In the genomic region with DNA sequence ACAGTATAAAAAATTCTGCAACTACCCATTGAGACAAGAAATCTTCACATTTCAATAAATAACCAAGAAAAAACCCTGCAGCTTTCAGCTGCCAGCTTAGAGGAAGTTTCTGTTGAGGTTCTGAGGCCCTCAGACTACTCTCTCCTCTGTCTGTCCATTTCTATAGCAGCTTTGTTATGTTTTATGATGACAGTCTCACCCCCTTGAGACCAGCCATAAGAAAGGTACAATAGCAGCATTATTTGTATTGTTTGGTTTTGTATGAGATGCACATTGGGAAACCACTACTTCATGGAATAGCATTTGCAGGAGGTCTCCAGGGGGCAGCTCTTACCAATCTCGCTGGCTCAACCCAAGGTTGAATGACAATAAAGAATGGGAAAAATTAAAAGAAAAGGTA, we compare ENCODE assay signal across 24 cellular contexts.
"Had no signal": no experiment of that assay in that cellular context is flagged by ENCODE, and none has a peak within 500 bp of the region (broad histone marks: within the 10 kb centered on the region; RNA-seq: fewer than 3 reads in every experiment).

No MANE protein-coding gene starts in this region.

- H3K4me1 Mint-ChIP-seq: activated naive CD4-positive, alpha-beta T cell treated with anti-CD3 and anti-CD28 coated beads, Interleukin-2, amount 10 ng/mL, durations not matched to agents 7 days and 5 days; central memory CD8-positive, alpha-beta T cell; nephron had no signal

- DNase-seq: activated CD4-positive, alpha-beta T cell treated with anti-CD3 and anti-CD28 coated beads, Interleukin-2, amount 50 U/mL, for 1 hour; activated CD4-positive, CD25-positive, alpha-beta regulatory T cell treated with anti-CD3 and anti-CD28 coated beads, Interleukin-2, amount 50 U/mL, for 72 hours; activated CD8-positive, alpha-beta memory T cell treated with anti-CD3 and anti-CD28 coated beads for 24 hours; activated CD8-positive, alpha-beta memory T cell treated with anti-CD3 and anti-CD28 coated beads, Interleukin-2, amount 50 U/mL, for 48 hours; activated effector memory CD4-positive, alpha-beta T cell treated with Interleukin-2 at 50 U/mL for 16 hours; activated naive CD4-positive, alpha-beta T cell treated with anti-CD3 and anti-CD28 coated beads, Interleukin-2, amount 10 ng/mL, durations not matched to agents 7 days and 5 days; activated T-cell treated with anti-CD3 and anti-CD28 coated beads, Interleukin-2, amount 50 U/mL, for 48 hours; aorta; brain microvascular endothelial cell; colonic mucosa; foreskin keratinocyte; heart left ventricle; left lung; midbrain; occipital lobe; posterior cingulate gyrus; stimulated activated CD4-positive, alpha-beta T cell treated with anti-CD3 and anti-CD28 coated beads, Interleukin-12 subunit alpha, Interleukin-12 subunit beta, amount 100 ng/mL, for 4 hours; stimulated activated CD4-positive, alpha-beta T cell treated with anti-CD3 and anti-CD28 coated beads, Interleukin-1b, Interleukin-23, amount 100 ng/mL, for 48 hours; stimulated activated CD8-positive, alpha-beta memory T cell treated with anti-CD3 and anti-CD28 coated beads, Interleukin-4, amount 100 ng/mL, for 48 hours; stimulated activated naive CD4-positive, alpha-beta T cell; thyroid gland had no signal

- H3K9me3 Mint-ChIP-seq: activated naive CD4-positive, alpha-beta T cell treated with anti-CD3 and anti-CD28 coated beads, Interleukin-2, amount 10 ng/mL, durations not matched to agents 7 days and 5 days; central memory CD8-positive, alpha-beta T cell; nephron had no signal

- H3K27me3 ChIP-seq: brain microvascular endothelial cell, colonic mucosa, foreskin keratinocyte, heart left ventricle, thyroid gland had no signal

- H3K27me3 Mint-ChIP-seq: central memory CD8-positive, alpha-beta T cell had no signal

- H3K27ac ChIP-seq: brain microvascular endothelial cell, colonic mucosa, foreskin keratinocyte, heart left ventricle, left lung, thyroid gland, VCaP had no signal

- H3K9me3 ChIP-seq: colonic mucosa, heart left ventricle, left lung, thyroid gland had no signal

- H3K27ac Mint-ChIP-seq: activated naive CD4-positive, alpha-beta T cell treated with anti-CD3 and anti-CD28 coated beads, Interleukin-2, amount 10 ng/mL, durations not matched to agents 7 days and 5 days; nephron had no signal

- H3K4me1 ChIP-seq: colonic mucosa, foreskin keratinocyte, heart left ventricle, left lung, thyroid gland had no signal

- H3K36me3 Mint-ChIP-seq: activated naive CD4-positive, alpha-beta T cell treated with anti-CD3 and anti-CD28 coated beads, Interleukin-2, amount 10 ng/mL, durations not matched to agents 7 days and 5 days had no signal

- H3K4me3 Mint-ChIP-seq: activated naive CD4-positive, alpha-beta T cell treated with anti-CD3 and anti-CD28 coated beads, Interleukin-2, amount 10 ng/mL, durations not matched to agents 7 days and 5 days; central memory CD8-positive, alpha-beta T cell; nephron had no signal

- H3K4me3 ChIP-seq: colonic mucosa, heart left ventricle, left lung, thyroid gland had no signal

- ATAC-seq: foreskin keratinocyte, heart left ventricle, left lung had no signal

- H3K36me3 ChIP-seq: brain microvascular endothelial cell, colonic mucosa, heart left ventricle, left lung, thyroid gland had no signal
